8 cellular contexts compared by ENCODE assay signal in the genomic region with DNA sequence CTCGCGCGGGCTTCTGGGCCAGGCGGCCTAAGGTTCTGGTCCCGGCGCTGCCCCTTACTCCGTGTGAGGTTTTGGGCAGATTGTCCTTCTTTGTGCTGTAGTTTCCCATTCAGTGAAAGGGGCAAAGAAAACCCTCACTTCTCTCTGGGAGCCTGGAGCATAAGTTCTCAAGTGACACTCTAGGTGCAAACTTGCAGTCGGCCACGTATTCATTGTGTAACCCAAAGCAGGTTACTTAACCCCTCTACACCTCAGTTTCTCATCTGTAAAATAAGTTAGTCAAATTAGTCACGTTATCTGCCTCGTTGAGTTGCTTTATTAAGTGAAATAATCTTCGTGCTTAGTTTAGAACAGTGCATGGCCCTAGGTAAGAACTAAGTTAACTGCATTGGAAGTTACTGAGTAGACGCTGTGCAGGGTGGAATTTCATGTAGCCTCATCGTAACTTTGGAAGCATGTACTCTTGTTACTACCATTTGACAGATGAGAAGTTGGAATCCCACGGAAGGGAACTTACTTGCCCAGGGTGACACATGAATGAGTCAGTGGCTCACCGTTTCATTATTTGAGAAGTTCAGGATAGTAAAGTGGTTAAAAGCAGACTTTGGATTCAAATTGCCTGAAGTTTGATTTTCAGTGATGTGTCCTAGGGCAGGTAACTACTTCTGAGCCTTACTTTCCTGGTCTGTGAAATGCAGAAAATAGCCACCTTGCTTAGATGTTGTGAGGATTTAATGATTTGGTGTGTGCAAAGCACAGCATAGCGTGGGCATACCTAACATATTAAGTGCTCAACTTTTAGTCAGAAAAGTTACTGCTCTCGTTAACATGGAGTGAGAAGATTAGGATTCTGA. TPM values are rescaled to one million over a fixed set of nuclear protein-coding genes. Genes with fewer than 3 reads are reported as not detected.
DNase-seq lines count a peak whose midpoint lies in the region; ATAC-seq and TF ChIP-seq lines count a peak whose summit lies in the region.

No MANE protein-coding gene starts in this region.

- H3K4me3 Mint-ChIP-seq in progenitor cell of endocrine pancreas (ENCODE audit: low read depth) = peak overlapping the region; percentile 96

- H3K36me3 Mint-ChIP-seq in progenitor cell of endocrine pancreas (ENCODE audit: insufficient read depth) = peaks cover 13% of the 10 kb centered on the region

- H3K27ac ChIP-seq in VCaP = peak overlapping the region; percentile 97

- DNase-seq in AG08395 (ENCODE audit: low spot score) = peak; percentile 31
- peak; percentile 73 for DNase-seq in HCEC 1CT
- peak; percentile 33 for DNase-seq in fibroblast of pulmonary artery (ENCODE audit: low read depth)
- no peak for DNase-seq in progenitor cell of endocrine pancreas (ENCODE audit: low spot score, unreplicated experiment)

- H3K27ac Mint-ChIP-seq in progenitor cell of endocrine pancreas = peak overlapping the region; percentile 97

- TF ChIP-seq CTCF in VCaP (conservative IDR thresholded peaks at IDR 0.05) (no peak), fibroblast of pulmonary artery (IDR thresholded peaks at IDR 0.05; ENCODE audit: low read length, missing control alignments) (no peak), progenitor cell of endocrine pancreas (IDR thresholded peaks at IDR 0.05; ENCODE audit: unreplicated experiment) (no peak)

- peaks cover 16% of the 10 kb centered on the region for H3K4me1 Mint-ChIP-seq in progenitor cell of endocrine pancreas (ENCODE audit: low read depth)

- no peak for ATAC-seq in HG02763 (IDR thresholded peaks at IDR 0.05; ENCODE audit: unreplicated experiment)
- no peak for ATAC-seq in HG03521 (IDR thresholded peaks at IDR 0.05; ENCODE audit: unreplicated experiment)
- ATAC-seq in GM18868 (IDR thresholded peaks at IDR 0.05; ENCODE audit: unreplicated experiment) = no peak

- H3K27me3 Mint-ChIP-seq in progenitor cell of endocrine pancreas = no peaks in the 10 kb centered on the region

- H3K9me3 Mint-ChIP-seq in progenitor cell of endocrine pancreas (ENCODE audit: low read depth) = no peaks in the 10 kb centered on the region

- H3K4me3 ChIP-seq in fibroblast of pulmonary artery (replicated peaks; ENCODE audit: low read depth, low read length) = peak overlapping the region; percentile 94

RNA-seq across cellular contexts. Expression of a gene that starts 0.6 kb away (rescaled TPM):
- total RNA-seq in progenitor cell of endocrine pancreas = 5.7 and 6.1 TPM in 2 replicates

RNA-seq across cellular contexts. Expression of a gene that starts 0.8 kb away (rescaled TPM):
- total RNA-seq in progenitor cell of endocrine pancreas = 213 and 216 TPM in 2 replicates
